ENCODE assay signal across 1 cellular context in the genomic region with DNA sequence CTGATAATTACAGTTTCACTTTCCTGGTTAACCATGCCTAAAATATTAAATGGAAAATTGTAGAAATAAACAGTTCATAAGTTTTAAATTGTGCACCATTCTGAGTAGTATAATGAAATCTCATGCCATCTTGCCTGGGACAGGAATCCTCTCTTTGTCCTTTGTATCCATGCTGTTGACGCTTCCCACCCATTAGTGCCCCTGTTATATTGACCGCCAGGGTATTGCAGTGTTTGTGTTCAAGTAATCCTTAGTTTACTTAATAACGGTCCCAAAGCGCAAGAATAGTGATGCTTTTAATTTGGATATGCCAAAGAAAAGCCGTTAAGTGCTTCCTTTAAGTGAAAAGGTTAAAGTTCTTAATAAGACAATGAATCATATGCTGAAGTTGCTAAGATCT.
TF ChIP-seq lines count a peak whose summit lies in the region.

No MANE protein-coding gene starts in this region.

TF ChIP-seq in HepG2, 621 proteins besides CTCF, POLR2A, EP300 and RAD21 (continued from another document):
- TF ChIP-seq HNRNPH1 (optimal IDR thresholded peaks at IDR 0.05; ENCODE audit: low read depth, low read length), result no peak
- TF ChIP-seq CREM (IDR thresholded peaks at IDR 0.05), result peak; percentile 34; the same call in 1 of the 2 replicates
- no peak for TF ChIP-seq CREM (CRISPR knock-in tag; IDR thresholded peaks at IDR 0.05)
- no peak for TF ChIP-seq ARNT (IDR thresholded peaks at IDR 0.05)
- no peak for TF ChIP-seq PHB2 (IDR thresholded peaks at IDR 0.05; ENCODE audit: partially characterized antibody)
- no peak for TF ChIP-seq MIER3 (CRISPR knock-in tag; IDR thresholded peaks at IDR 0.05; ENCODE audit: borderline replicate concordance)
- no peak for TF ChIP-seq MAFF (IDR thresholded peaks at IDR 0.05; ENCODE audit: low read depth, low read length)
- no peak for TF ChIP-seq RFXANK (CRISPR knock-in tag; IDR thresholded peaks at IDR 0.05)
- TF ChIP-seq, protein P1, sequence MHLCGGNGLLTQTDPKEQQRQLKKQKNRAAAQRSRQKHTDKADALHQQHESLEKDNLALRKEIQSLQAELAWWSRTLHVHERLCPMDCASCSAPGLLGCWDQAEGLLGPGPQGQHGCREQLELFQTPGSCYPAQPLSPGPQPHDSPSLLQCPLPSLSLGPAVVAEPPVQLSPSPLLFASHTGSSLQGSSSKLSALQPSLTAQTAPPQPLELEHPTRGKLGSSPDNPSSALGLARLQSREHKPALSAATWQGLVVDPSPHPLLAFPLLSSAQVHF (CRISPR knock-in tag; IDR thresholded peaks at IDR 0.05), result no peak
- TF ChIP-seq, protein P2, sequence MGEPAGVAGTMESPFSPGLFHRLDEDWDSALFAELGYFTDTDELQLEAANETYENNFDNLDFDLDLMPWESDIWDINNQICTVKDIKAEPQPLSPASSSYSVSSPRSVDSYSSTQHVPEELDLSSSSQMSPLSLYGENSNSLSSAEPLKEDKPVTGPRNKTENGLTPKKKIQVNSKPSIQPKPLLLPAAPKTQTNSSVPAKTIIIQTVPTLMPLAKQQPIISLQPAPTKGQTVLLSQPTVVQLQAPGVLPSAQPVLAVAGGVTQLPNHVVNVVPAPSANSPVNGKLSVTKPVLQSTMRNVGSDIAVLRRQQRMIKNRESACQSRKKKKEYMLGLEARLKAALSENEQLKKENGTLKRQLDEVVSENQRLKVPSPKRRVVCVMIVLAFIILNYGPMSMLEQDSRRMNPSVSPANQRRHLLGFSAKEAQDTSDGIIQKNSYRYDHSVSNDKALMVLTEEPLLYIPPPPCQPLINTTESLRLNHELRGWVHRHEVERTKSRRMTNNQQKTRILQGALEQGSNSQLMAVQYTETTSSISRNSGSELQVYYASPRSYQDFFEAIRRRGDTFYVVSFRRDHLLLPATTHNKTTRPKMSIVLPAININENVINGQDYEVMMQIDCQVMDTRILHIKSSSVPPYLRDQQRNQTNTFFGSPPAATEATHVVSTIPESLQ (CRISPR knock-in tag; conservative IDR thresholded peaks at IDR 0.05), result no peak
- peak; percentile 35; the same call in 1 of the 2 replicates for TF ChIP-seq HNF4G (IDR thresholded peaks at IDR 0.05; ENCODE audit: borderline replicate concordance, low read depth, low read length)
- no peak for TF ChIP-seq HNF4G (CRISPR knock-in tag; IDR thresholded peaks at IDR 0.05; ENCODE audit: borderline replicate concordance, low read depth)
